Comparison of ENCODE assay signal across 8 cellular contexts in genomic region chr6:87968435-87969278, GRCh38.
DNase-seq lines count a peak whose midpoint lies in the region; ATAC-seq and TF ChIP-seq lines count a peak whose summit lies in the region.

No MANE protein-coding gene starts in this region.

- peak overlapping the region; percentile 37 for H2AFZ ChIP-seq in SU-DHL-6 (ENCODE audit: low read depth, low read length, severe bottlenecking)

- H3K27ac ChIP-seq in SU-DHL-6 (ENCODE audit: low read depth, low read length) = no peak overlapping the region

- peaks cover 12% of the 10 kb centered on the region; the same call in 1 of the 2 replicates for H3K9me3 ChIP-seq in SU-DHL-6 (ENCODE audit: insufficient read depth, low read length)

- TF ChIP-seq CTCF in SU-DHL-6 (IDR thresholded peaks at IDR 0.05; ENCODE audit: insufficient read depth, low read length, poor library complexity, severe bottlenecking) = no peak

- no peaks in the 10 kb centered on the region for H3K27me3 ChIP-seq in SU-DHL-6 (ENCODE audit: low read length)

- no peaks in the 10 kb centered on the region for H3K79me2 ChIP-seq in SU-DHL-6 (ENCODE audit: insufficient read depth, low read length)

- no peaks in the 10 kb centered on the region for H3F3A ChIP-seq in SU-DHL-6 (ENCODE audit: insufficient read depth)

- H3K9me2 ChIP-seq in SU-DHL-6 (replicated peaks; ENCODE audit: insufficient read depth, low read length) = no peaks in the 10 kb centered on the region

- DNase-seq in glomerular visceral epithelial cell (ENCODE audit: extremely low spot score) (peak; percentile 9), retina (peak; percentile 79), NCI-H226 (no peak), SKM-1 (lab: John Stamatoyannopoulos, UW; ENCODE audit: unreplicated experiment) (no peak), amniotic stem cell (lab: John Stamatoyannopoulos, UW) (no peak)

- no peaks in the 10 kb centered on the region for H4K20me1 ChIP-seq in SU-DHL-6 (ENCODE audit: low read depth, low read length)

- H3K36me3 ChIP-seq in SU-DHL-6 (ENCODE audit: low read length) = no peaks in the 10 kb centered on the region

- peak; percentile 65 for ATAC-seq in HG02840 (IDR thresholded peaks at IDR 0.05; ENCODE audit: low FRiP score, unreplicated experiment)

- peak overlapping the region; percentile 47 for H3K4me3 ChIP-seq in GM08714 (ENCODE audit: low read length)
- H3K4me3 ChIP-seq in SU-DHL-6 (ENCODE audit: insufficient read depth, low read length, poor library complexity, severe bottlenecking) = no peak overlapping the region

- H3K4me2 ChIP-seq in SU-DHL-6 (ENCODE audit: low read depth, low read length, poor library complexity, severe bottlenecking) = peak overlapping the region; percentile 33

- no peak overlapping the region for H3K9ac ChIP-seq in SU-DHL-6 (ENCODE audit: low read length)

Comparison
In these comparisons a context has a peak if more than half of its experiments do, and no peak if none do; other contexts are left out.
1. DNase-seq: peak in glomerular visceral epithelial cell (single experiment) and retina (single experiment); none in NCI-H226 (single experiment), SKM-1 (single experiment) and amniotic stem cell (single experiment).